Comparison of ENCODE assay signal across 15 cellular contexts in the genomic region with DNA sequence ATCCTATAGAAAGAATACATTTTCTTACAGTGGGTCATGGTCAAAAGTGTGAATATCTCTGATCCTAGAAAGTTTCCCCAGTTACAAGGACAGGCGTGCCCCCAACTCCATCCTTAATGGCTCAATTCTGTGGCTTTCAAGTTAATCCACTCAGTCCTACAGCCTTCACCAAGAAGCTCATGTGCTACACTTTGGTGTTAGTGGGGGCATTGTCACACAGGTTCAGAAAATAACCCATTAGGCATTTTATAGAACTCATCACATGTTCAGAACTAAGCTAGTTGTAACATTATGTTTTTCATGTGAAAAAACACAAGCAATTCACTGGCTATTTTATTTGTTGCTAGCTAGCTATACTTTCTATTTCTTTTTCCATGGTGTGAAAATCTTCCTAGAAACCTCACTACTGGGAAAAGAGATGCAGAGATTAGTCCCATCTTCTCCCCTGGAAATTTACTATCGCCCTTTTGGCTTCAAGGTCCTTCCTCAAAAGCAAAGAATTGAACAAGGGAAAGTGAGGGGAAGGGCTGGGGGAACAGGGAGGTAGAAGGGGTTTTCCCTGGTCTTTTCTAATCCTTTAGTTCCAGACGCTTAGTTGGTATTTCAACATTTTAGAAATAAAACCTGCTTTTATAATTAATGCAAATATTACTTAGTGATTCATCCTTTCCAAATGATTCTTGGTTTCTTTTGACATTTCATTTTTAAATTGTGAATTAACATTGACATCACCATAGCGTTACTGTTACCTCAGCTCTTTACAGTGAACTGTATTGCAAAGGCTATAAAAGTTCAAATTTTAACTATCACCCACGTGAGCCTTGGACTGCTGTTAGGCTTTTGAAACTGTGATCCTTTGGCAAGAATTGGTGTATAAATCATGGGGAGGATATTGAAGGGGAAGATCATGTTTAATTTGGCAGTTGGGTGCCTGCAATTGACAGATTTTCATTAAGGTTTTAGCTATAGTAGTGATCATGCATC. TPM values are rescaled to one million over a fixed set of nuclear protein-coding genes. Genes with fewer than 3 reads are reported as not detected.
DNase-seq lines count a peak whose midpoint lies in the region; ATAC-seq lines count a peak whose summit lies in the region.
"Had no signal": no experiment of that assay in that cellular context is flagged by ENCODE, and none has a peak within 500 bp of the region (broad histone marks: within the 10 kb centered on the region; RNA-seq: fewer than 3 reads in every experiment).

No MANE protein-coding gene starts in this region.

- peak in 1 of 2 donors; percentile 73 for ATAC-seq in activated naive CD4-positive, alpha-beta T cell treated with anti-CD3 and anti-CD28 coated beads, Interleukin-2, amount 50 U/mL, for 72 hours
- ATAC-seq in memory B cell (ENCODE audit: low read depth) = no peak
- ATAC-seq: Right ventricle myocardium inferior had no signal

- peak overlapping the region; percentile 34 to 81 for H3K27ac Mint-ChIP-seq in activated naive CD4-positive, alpha-beta T cell treated with anti-CD3 and anti-CD28 coated beads, Interleukin-2, amount 50 U/mL, for 72 hours
- H3K27ac Mint-ChIP-seq in activated naive CD4-positive, alpha-beta T cell treated with anti-CD3 and anti-CD28 coated beads, Interleukin-2, amount 10 ng/mL, durations not matched to agents 7 days and 5 days = no peak overlapping the region
- peak overlapping the region; percentile 34 for H3K27ac Mint-ChIP-seq in activated T-helper 1 cell treated with anti-CD3 and anti-CD28 coated beads, Interleukin-12 subunit alpha, Interleukin-12 subunit beta, Interleukin-2, Interleukin-4 antibody, amounts not matched to agents 30 ng/mL and 10 ng/mL and 1 ng/mL, durations not matched to agents 14 hours and 24 hours and 36 hours
- peak overlapping the region; percentile 73 for H3K27ac Mint-ChIP-seq in memory B cell
- H3K27ac Mint-ChIP-seq: mesothelial cell of epicardium had no signal

- H3K4me1 Mint-ChIP-seq in activated naive CD4-positive, alpha-beta T cell treated with anti-CD3 and anti-CD28 coated beads, Interleukin-2, amount 10 ng/mL, durations not matched to agents 7 days and 5 days = peaks cover 87% of the 10 kb centered on the region
- H3K4me1 Mint-ChIP-seq in activated T-helper 1 cell treated with anti-CD3 and anti-CD28 coated beads, Interleukin-12 subunit alpha, Interleukin-12 subunit beta, Interleukin-2, Interleukin-4 antibody, amounts not matched to agents 30 ng/mL and 10 ng/mL and 1 ng/mL, durations not matched to agents 14 hours and 24 hours and 36 hours (ENCODE audit: low read depth) = peaks cover 88% of the 10 kb centered on the region
- peaks cover 48% of the 10 kb centered on the region for H3K4me1 Mint-ChIP-seq in memory B cell

- intact Hi-C loops in activated T-helper 1 cell treated with anti-CD3 and anti-CD28 coated beads, Interleukin-12 subunit alpha, Interleukin-12 subunit beta, Interleukin-2, Interleukin-4 antibody, amounts not matched to agents 30 ng/mL and 10 ng/mL and 1 ng/mL, durations not matched to agents 14 hours and 24 hours and 36 hours (cut with micrococcal nuclease) = loop anchor here (1.0 kb wide), 1 partner anchor 18 kb away; no protein-coding TSS in a partner anchor

- CTCF ChIA-PET in activated naive CD4-positive, alpha-beta T cell treated with anti-CD3 and anti-CD28 coated beads, Interleukin-2, amount 10 ng/mL, durations not matched to agents 7 days and 5 days (lab: Charles Lee) = interaction anchor here (1.5 to 2.2 kb wide), 2 partner anchors 89 to 98 kb away, joined by 3 to 8 read pairs; no protein-coding TSS in a partner anchor

- peaks cover under 1 to 12% of the 10 kb centered on the region in 2 donors for H3K36me3 Mint-ChIP-seq in activated naive CD4-positive, alpha-beta T cell treated with anti-CD3 and anti-CD28 coated beads, Interleukin-2, amount 50 U/mL, for 72 hours
- peaks cover 38% of the 10 kb centered on the region for H3K36me3 Mint-ChIP-seq in activated naive CD4-positive, alpha-beta T cell treated with anti-CD3 and anti-CD28 coated beads, Interleukin-2, amount 10 ng/mL, durations not matched to agents 7 days and 5 days
- H3K36me3 Mint-ChIP-seq in activated T-helper 1 cell treated with anti-CD3 and anti-CD28 coated beads, Interleukin-12 subunit alpha, Interleukin-12 subunit beta, Interleukin-2, Interleukin-4 antibody, amounts not matched to agents 30 ng/mL and 10 ng/mL and 1 ng/mL, durations not matched to agents 14 hours and 24 hours and 36 hours (ENCODE audit: low read depth) = peaks cover 24% of the 10 kb centered on the region
- peaks cover 14% of the 10 kb centered on the region for H3K36me3 Mint-ChIP-seq in memory B cell

- H3K27me3 Mint-ChIP-seq in activated naive CD4-positive, alpha-beta T cell treated with anti-CD3 and anti-CD28 coated beads, Interleukin-2, amount 10 ng/mL, durations not matched to agents 7 days and 5 days = no peaks in the 10 kb centered on the region
- no peaks in the 10 kb centered on the region for H3K27me3 Mint-ChIP-seq in activated T-helper 1 cell treated with anti-CD3 and anti-CD28 coated beads, Interleukin-12 subunit alpha, Interleukin-12 subunit beta, Interleukin-2, Interleukin-4 antibody, amounts not matched to agents 30 ng/mL and 10 ng/mL and 1 ng/mL, durations not matched to agents 14 hours and 24 hours and 36 hours (ENCODE audit: insufficient read depth)
- no peaks in the 10 kb centered on the region for H3K27me3 Mint-ChIP-seq in memory B cell

- no peak overlapping the region for H3K4me3 Mint-ChIP-seq in activated naive CD4-positive, alpha-beta T cell treated with anti-CD3 and anti-CD28 coated beads, Interleukin-2, amount 10 ng/mL, durations not matched to agents 7 days and 5 days
- no peak overlapping the region for H3K4me3 Mint-ChIP-seq in activated T-helper 1 cell treated with anti-CD3 and anti-CD28 coated beads, Interleukin-12 subunit alpha, Interleukin-12 subunit beta, Interleukin-2, Interleukin-4 antibody, amounts not matched to agents 30 ng/mL and 10 ng/mL and 1 ng/mL, durations not matched to agents 14 hours and 24 hours and 36 hours
- H3K4me3 Mint-ChIP-seq in memory B cell = no peak overlapping the region
- H3K4me3 Mint-ChIP-seq: mesothelial cell of epicardium had no signal

- H3K9me3 Mint-ChIP-seq in activated naive CD4-positive, alpha-beta T cell treated with anti-CD3 and anti-CD28 coated beads, Interleukin-2, amount 50 U/mL, for 72 hours = no peaks in the 10 kb centered on the region
- H3K9me3 Mint-ChIP-seq in activated naive CD4-positive, alpha-beta T cell treated with anti-CD3 and anti-CD28 coated beads, Interleukin-2, amount 10 ng/mL, durations not matched to agents 7 days and 5 days = no peaks in the 10 kb centered on the region
- no peaks in the 10 kb centered on the region for H3K9me3 Mint-ChIP-seq in activated T-helper 1 cell treated with anti-CD3 and anti-CD28 coated beads, Interleukin-12 subunit alpha, Interleukin-12 subunit beta, Interleukin-2, Interleukin-4 antibody, amounts not matched to agents 30 ng/mL and 10 ng/mL and 1 ng/mL, durations not matched to agents 14 hours and 24 hours and 36 hours
- no peaks in the 10 kb centered on the region for H3K9me3 Mint-ChIP-seq in memory B cell

- DNase-seq in activated naive CD4-positive, alpha-beta T cell treated with anti-CD3 and anti-CD28 coated beads, Interleukin-2, amount 50 U/mL, for 72 hours (ENCODE audit: low spot score in 2 of 2) = no peak
- DNase-seq in activated naive CD4-positive, alpha-beta T cell treated with anti-CD3 and anti-CD28 coated beads, Interleukin-2, amount 10 ng/mL, durations not matched to agents 7 days and 5 days = no peak
- DNase-seq in activated T-helper 1 cell treated with anti-CD3 and anti-CD28 coated beads, Interleukin-12 subunit alpha, Interleukin-12 subunit beta, Interleukin-2, Interleukin-4 antibody, amounts not matched to agents 30 ng/mL and 10 ng/mL and 1 ng/mL, durations not matched to agents 14 hours and 24 hours and 36 hours (ENCODE audit: low spot score) = no peak
- DNase-seq in memory B cell (ENCODE audit: low spot score in 2 of 2) (no peak), UCSD-AML1 (lab: John Stamatoyannopoulos, UW; ENCODE audit: unreplicated experiment) (no peak), SHP77 (lab: John Stamatoyannopoulos, UW) (no peak), GF-D8 (lab: John Stamatoyannopoulos, UW) (no peak), AML-193 (lab: John Stamatoyannopoulos, UW) (no peak)
- DNase-seq: activated CD4-positive, alpha-beta T cell treated with anti-CD3 and anti-CD28 coated beads for 1 hour; anterior cingulate cortex; effector CD8-positive, alpha-beta T cell; NCI-H1694; NCI-H345 had no signal

RNA-seq across cellular contexts. Expression of gene NFKB1, which starts 20.7 kb away (rescaled TPM):
- total RNA-seq in activated naive CD4-positive, alpha-beta T cell treated with anti-CD3 and anti-CD28 coated beads, Interleukin-2, amount 50 U/mL, for 72 hours = 100 to 1,000 TPM; 105 to 149 TPM
- 139 and 145 TPM in 2 replicates for total RNA-seq in activated T-helper 1 cell treated with anti-CD3 and anti-CD28 coated beads, Interleukin-12 subunit alpha, Interleukin-12 subunit beta, Interleukin-2, Interleukin-4 antibody, amounts not matched to agents 30 ng/mL and 10 ng/mL and 1 ng/mL, durations not matched to agents 14 hours and 24 hours and 36 hours
